ENCODE assay signal across 10 cellular contexts in genomic region chr1:200877839-200878551, GRCh38.
DNase-seq lines count a peak whose midpoint lies in the region; ATAC-seq lines count a peak whose summit lies in the region.
"Had no signal": no experiment of that assay in that cellular context is flagged by ENCODE, and none has a peak within 500 bp of the region (broad histone marks: within the 10 kb centered on the region; RNA-seq: fewer than 3 reads in every experiment).

No MANE protein-coding gene starts in this region.

- peak; percentile 81 to 82 for ATAC-seq in activated CD4-positive, CD25-positive, alpha-beta regulatory T cell treated with anti-CD3 and anti-CD28 coated beads, Interleukin-2, amount 50 U/mL, for 24 hours
- ATAC-seq in HG03135 (IDR thresholded peaks at IDR 0.05; ENCODE audit: unreplicated experiment) (peak; percentile 63), GM21528 (IDR thresholded peaks at IDR 0.05; ENCODE audit: low FRiP score, unreplicated experiment) (no peak)
- ATAC-seq: Right ventricle myocardium inferior had no signal

- DNase-seq in activated CD4-positive, CD25-positive, alpha-beta regulatory T cell treated with anti-CD3 and anti-CD28 coated beads, Interleukin-2, amount 50 U/mL, for 72 hours = no peak
- peak; percentile 43 for DNase-seq in activated CD8-positive, alpha-beta memory T cell treated with anti-CD3 and anti-CD28 coated beads, Interleukin-2, amount 50 U/mL, for 4 hours
- peak; percentile 40 for DNase-seq in stimulated activated CD8-positive, alpha-beta memory T cell treated with anti-CD3 and anti-CD28 coated beads, Interleukin-4, amount 100 ng/mL, for 24 hours (ENCODE audit: low read depth)
- DNase-seq in RKO (ENCODE audit: low spot score) = no peak
- DNase-seq in islet precursor cell = no peak
- DNase-seq: HCEC 1CT had no signal

Comparison
In these comparisons a context has a peak if more than half of its experiments do, and no peak if none do; other contexts are left out.
1. DNase-seq: peak in activated CD8-positive, alpha-beta memory T cell treated with anti-CD3 and anti-CD28 coated beads, Interleukin-2, amount 50 U/mL, for 4 hours (single experiment) and stimulated activated CD8-positive, alpha-beta memory T cell treated with anti-CD3 and anti-CD28 coated beads, Interleukin-4, amount 100 ng/mL, for 24 hours (single experiment); none in activated CD4-positive, CD25-positive, alpha-beta regulatory T cell treated with anti-CD3 and anti-CD28 coated beads, Interleukin-2, amount 50 U/mL, for 72 hours (single experiment), RKO (single experiment) and islet precursor cell (single experiment).